In the genomic region with DNA sequence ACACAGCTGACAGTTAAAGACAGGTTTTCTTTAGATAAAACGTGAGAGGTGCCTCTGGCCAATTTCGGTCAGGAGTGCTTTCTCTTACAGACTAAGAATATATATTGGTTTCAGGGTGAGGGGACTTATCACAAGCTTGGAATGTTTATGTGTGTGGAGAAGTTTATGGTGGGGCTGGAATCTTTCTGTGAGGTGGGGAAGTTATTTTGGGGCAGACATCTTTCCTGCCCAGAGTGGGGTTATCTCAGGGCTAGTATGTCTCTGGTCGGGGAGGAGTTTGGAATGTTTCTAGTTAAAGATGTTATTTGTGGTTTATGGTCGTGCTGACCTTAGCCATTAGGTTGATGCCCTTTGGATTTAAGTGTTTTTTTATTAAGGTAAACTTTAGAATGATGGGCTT, we compare ENCODE assay signal across 30 cellular contexts.
"Had no signal": no experiment of that assay in that cellular context is flagged by ENCODE, and none has a peak within 500 bp of the region (broad histone marks: within the 10 kb centered on the region; RNA-seq: fewer than 3 reads in every experiment).

No MANE protein-coding gene starts in this region.

- H3K27ac Mint-ChIP-seq: activated CD4-positive, alpha-beta memory T cell treated with anti-CD3 and anti-CD28 coated beads, Interleukin-2, amount 10 ng/mL, durations not matched to agents 7 days and 5 days; activated CD4-positive, alpha-beta T cell treated with anti-CD3 and anti-CD28 coated beads for 36 hours; activated CD4-positive, alpha-beta T cell treated with anti-CD3 and anti-CD28 coated beads, Interleukin-2, amount 10 ng/mL, durations not matched to agents 7 days and 5 days; activated CD8-positive, alpha-beta memory T cell treated with anti-CD3 and anti-CD28 coated beads, Interleukin-2, amount 10 ng/mL, durations not matched to agents 7 days and 5 days; activated CD8-positive, alpha-beta T cell treated with anti-CD3 and anti-CD28 coated beads, Interleukin-2, amount 10 ng/mL, durations not matched to agents 7 days and 5 days; activated naive CD4-positive, alpha-beta T cell treated with anti-CD3 and anti-CD28 coated beads, Interleukin-2, amount 10 ng/mL, durations not matched to agents 7 days and 5 days; activated naive CD4-positive, alpha-beta T cell treated with anti-CD3 and anti-CD28 coated beads, Interleukin-2, amount 50 U/mL, for 24 hours; activated naive CD8-positive, alpha-beta T cell; activated T-cell treated with anti-CD3 and anti-CD28 coated beads, Interleukin-2, amount 50 U/mL, for 24 hours; activated T-helper 2 cell treated with anti-CD3 and anti-CD28 coated beads, Interferon-gamma antibody, Interleukin-2, Interleukin-4, amounts not matched to agents 10 μg/mL and 5 μg/mL and 100 μg/mL, durations not matched to agents 14 hours and 24 hours and 36 hours; brain; T-cell; T-helper 17 cell; WTC11 had no signal

- H3K4me1 ChIP-seq: ascending aorta had no signal

- H3K27ac ChIP-seq: ascending aorta, WERI-Rb-1 had no signal

- H3K36me3 ChIP-seq: ascending aorta, WERI-Rb-1 had no signal

- H3K36me3 Mint-ChIP-seq: activated CD8-positive, alpha-beta memory T cell treated with anti-CD3 and anti-CD28 coated beads, Interleukin-2, amount 10 ng/mL, durations not matched to agents 7 days and 5 days; activated naive CD4-positive, alpha-beta T cell treated with anti-CD3 and anti-CD28 coated beads, Interleukin-2, amount 10 ng/mL, durations not matched to agents 7 days and 5 days; activated naive CD4-positive, alpha-beta T cell treated with anti-CD3 and anti-CD28 coated beads, Interleukin-2, amount 50 U/mL, for 24 hours; activated naive CD8-positive, alpha-beta T cell; brain; T-cell; WTC11 had no signal

- ATAC-seq: activated CD4-positive, alpha-beta T cell treated with anti-CD3 and anti-CD28 coated beads for 36 hours; activated CD4-positive, CD25-positive, alpha-beta regulatory T cell treated with anti-CD3 and anti-CD28 coated beads, Interleukin-2, amount 50 U/mL, for 24 hours; activated CD8-positive, alpha-beta memory T cell treated with anti-CD3 and anti-CD28 coated beads, Interleukin-2, amount 10 ng/mL, durations not matched to agents 7 days and 5 days; activated CD8-positive, alpha-beta T cell treated with anti-CD3 and anti-CD28 coated beads, Interleukin-2, amount 10 ng/mL, durations not matched to agents 7 days and 5 days; T-cell; T-helper 17 cell; WTC11 had no signal

- H3K4me3 ChIP-seq: ascending aorta had no signal

- H3K9me3 Mint-ChIP-seq: activated CD4-positive, alpha-beta memory T cell treated with anti-CD3 and anti-CD28 coated beads, Interleukin-2, amount 10 ng/mL, durations not matched to agents 7 days and 5 days; activated CD4-positive, alpha-beta T cell treated with anti-CD3 and anti-CD28 coated beads, Interleukin-2, amount 10 ng/mL, durations not matched to agents 7 days and 5 days; activated naive CD4-positive, alpha-beta T cell treated with anti-CD3 and anti-CD28 coated beads, Interleukin-2, amount 10 ng/mL, durations not matched to agents 7 days and 5 days; activated naive CD4-positive, alpha-beta T cell treated with anti-CD3 and anti-CD28 coated beads, Interleukin-2, amount 50 U/mL, for 24 hours; activated T-cell treated with anti-CD3 and anti-CD28 coated beads, Interleukin-2, amount 50 U/mL, for 24 hours; activated T-helper 2 cell treated with anti-CD3 and anti-CD28 coated beads, Interferon-gamma antibody, Interleukin-2, Interleukin-4, amounts not matched to agents 10 μg/mL and 5 μg/mL and 100 μg/mL, durations not matched to agents 14 hours and 24 hours and 36 hours; brain; T-cell had no signal

- H3K27me3 Mint-ChIP-seq: activated CD4-positive, alpha-beta memory T cell treated with anti-CD3 and anti-CD28 coated beads, Interleukin-2, amount 10 ng/mL, durations not matched to agents 7 days and 5 days; activated CD4-positive, alpha-beta T cell treated with anti-CD3 and anti-CD28 coated beads, Interleukin-2, amount 10 ng/mL, durations not matched to agents 7 days and 5 days; activated CD8-positive, alpha-beta memory T cell treated with anti-CD3 and anti-CD28 coated beads, Interleukin-2, amount 10 ng/mL, durations not matched to agents 7 days and 5 days; activated naive CD4-positive, alpha-beta T cell treated with anti-CD3 and anti-CD28 coated beads, Interleukin-2, amount 10 ng/mL, durations not matched to agents 7 days and 5 days; activated naive CD8-positive, alpha-beta T cell; activated T-cell treated with anti-CD3 and anti-CD28 coated beads, Interleukin-2, amount 50 U/mL, for 24 hours; T-helper 17 cell had no signal

- H3K27me3 ChIP-seq: ascending aorta had no signal

- DNase-seq: activated CD4-positive, alpha-beta memory T cell treated with anti-CD3 and anti-CD28 coated beads, Interleukin-2, amount 10 ng/mL, durations not matched to agents 7 days and 5 days; activated CD4-positive, alpha-beta T cell treated with anti-CD3 and anti-CD28 coated beads for 1 hour; activated CD4-positive, alpha-beta T cell treated with anti-CD3 and anti-CD28 coated beads for 36 hours; activated CD4-positive, alpha-beta T cell treated with anti-CD3 and anti-CD28 coated beads for 48 hours; activated CD4-positive, alpha-beta T cell treated with anti-CD3 and anti-CD28 coated beads, Interleukin-2, amount 10 ng/mL, durations not matched to agents 7 days and 5 days; activated CD4-positive, alpha-beta T cell treated with anti-CD3 and anti-CD28 coated beads, Interleukin-2, amount 50 U/mL, for 48 hours; activated CD4-positive, CD25-positive, alpha-beta regulatory T cell; activated CD8-positive, alpha-beta memory T cell treated with anti-CD3 and anti-CD28 coated beads for 24 hours; activated CD8-positive, alpha-beta memory T cell treated with anti-CD3 and anti-CD28 coated beads, Interleukin-2, amount 10 ng/mL, durations not matched to agents 7 days and 5 days; activated CD8-positive, alpha-beta memory T cell treated with anti-CD3 and anti-CD28 coated beads, Interleukin-2, amount 50 U/mL, for 48 hours; activated CD8-positive, alpha-beta T cell treated with anti-CD3 and anti-CD28 coated beads, Interleukin-2, amount 10 ng/mL, durations not matched to agents 7 days and 5 days; activated effector memory CD4-positive, alpha-beta T cell treated with Interleukin-2 at 50 U/mL for 16 hours; activated gamma-delta T cell; activated naive CD4-positive, alpha-beta T cell treated with anti-CD3 and anti-CD28 coated beads, Interleukin-2, amount 10 ng/mL, durations not matched to agents 7 days and 5 days; activated naive CD4-positive, alpha-beta T cell treated with Interleukin-2 at 50 U/mL for 16 hours; activated T-cell treated with anti-CD3 and anti-CD28 coated beads, Interleukin-2, amount 50 U/mL, for 24 hours; activated T-cell treated with anti-CD3 and anti-CD28 coated beads, Interleukin-2, amount 50 U/mL, for 48 hours; amygdala; anterior cingulate cortex; central memory CD4-positive, alpha-beta T cell; T-cell; T-helper 17 cell; WERI-Rb-1 had no signal

- H3K4me1 Mint-ChIP-seq: activated CD4-positive, alpha-beta memory T cell treated with anti-CD3 and anti-CD28 coated beads, Interleukin-2, amount 10 ng/mL, durations not matched to agents 7 days and 5 days; activated CD4-positive, alpha-beta T cell treated with anti-CD3 and anti-CD28 coated beads for 36 hours; activated CD4-positive, alpha-beta T cell treated with anti-CD3 and anti-CD28 coated beads, Interleukin-2, amount 10 ng/mL, durations not matched to agents 7 days and 5 days; activated CD8-positive, alpha-beta memory T cell treated with anti-CD3 and anti-CD28 coated beads, Interleukin-2, amount 10 ng/mL, durations not matched to agents 7 days and 5 days; activated naive CD4-positive, alpha-beta T cell treated with anti-CD3 and anti-CD28 coated beads, Interleukin-2, amount 10 ng/mL, durations not matched to agents 7 days and 5 days; activated naive CD4-positive, alpha-beta T cell treated with anti-CD3 and anti-CD28 coated beads, Interleukin-2, amount 50 U/mL, for 24 hours; T-cell; T-helper 17 cell had no signal

- H3K4me3 Mint-ChIP-seq: activated CD4-positive, alpha-beta memory T cell treated with anti-CD3 and anti-CD28 coated beads, Interleukin-2, amount 10 ng/mL, durations not matched to agents 7 days and 5 days; activated CD4-positive, alpha-beta T cell treated with anti-CD3 and anti-CD28 coated beads for 36 hours; activated CD4-positive, alpha-beta T cell treated with anti-CD3 and anti-CD28 coated beads, Interleukin-2, amount 10 ng/mL, durations not matched to agents 7 days and 5 days; activated CD8-positive, alpha-beta memory T cell treated with anti-CD3 and anti-CD28 coated beads, Interleukin-2, amount 10 ng/mL, durations not matched to agents 7 days and 5 days; activated CD8-positive, alpha-beta T cell treated with anti-CD3 and anti-CD28 coated beads, Interleukin-2, amount 10 ng/mL, durations not matched to agents 7 days and 5 days; activated naive CD4-positive, alpha-beta T cell treated with anti-CD3 and anti-CD28 coated beads, Interleukin-2, amount 10 ng/mL, durations not matched to agents 7 days and 5 days; activated naive CD4-positive, alpha-beta T cell treated with anti-CD3 and anti-CD28 coated beads, Interleukin-2, amount 50 U/mL, for 24 hours; activated naive CD8-positive, alpha-beta T cell; activated T-cell treated with anti-CD3 and anti-CD28 coated beads, Interleukin-2, amount 50 U/mL, for 24 hours; brain; T-cell; T-helper 17 cell; WTC11 had no signal
